ENCODE assay signal across 9 cellular contexts in the genomic region with DNA sequence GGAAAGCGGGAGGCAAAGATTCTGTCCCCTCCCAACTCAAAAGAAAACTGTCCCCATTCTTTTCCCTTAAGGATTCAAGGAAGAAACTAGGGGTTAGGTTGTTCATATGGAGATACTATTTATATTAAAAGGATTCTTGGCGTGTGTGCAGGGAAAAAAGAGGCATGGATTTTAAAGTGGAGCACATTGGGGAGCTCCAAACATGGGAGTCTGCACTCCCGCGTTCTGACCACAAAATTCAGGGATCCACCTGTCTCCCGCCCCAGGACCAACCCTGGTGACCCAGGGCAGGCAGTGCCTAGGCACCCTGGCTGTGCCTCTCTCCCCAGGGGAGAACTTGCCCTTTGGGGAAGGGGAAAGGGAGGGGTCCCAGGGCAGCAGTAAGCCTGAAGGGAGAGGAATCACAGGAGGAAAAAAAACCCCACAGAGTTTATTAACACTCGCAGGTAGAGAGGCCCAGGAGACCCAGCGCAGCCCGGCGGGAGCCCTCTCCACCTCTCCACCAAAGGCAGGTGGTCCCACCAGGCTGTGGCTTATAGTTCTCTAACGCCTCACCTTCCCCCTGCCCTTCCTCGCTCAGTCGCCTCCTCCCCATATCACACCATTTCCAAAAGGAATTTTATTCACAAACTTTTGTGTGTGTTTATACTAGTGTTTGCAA. TPM values are rescaled to one million over a fixed set of nuclear protein-coding genes. Genes with fewer than 3 reads are reported as not detected.
DNase-seq lines count a peak whose midpoint lies in the region; ATAC-seq and TF ChIP-seq lines count a peak whose summit lies in the region.
"Had no signal": no experiment of that assay in that cellular context is flagged by ENCODE, and none has a peak within 500 bp of the region (broad histone marks: within the 10 kb centered on the region; RNA-seq: fewer than 3 reads in every experiment).

No MANE protein-coding gene starts in this region.

- H3K27ac ChIP-seq in right atrium auricular region, result peak overlapping the region; percentile 94 to 98
- H3K27ac ChIP-seq in lung (ENCODE audit: low read depth in 1 of 2, low read length in 1 of 2), result peak overlapping the region; percentile 71 to 99
- no peak overlapping the region for H3K27ac ChIP-seq in upper lobe of right lung

- H3K27me3 ChIP-seq in right atrium auricular region (no peaks in the 10 kb centered on the region), lung (ENCODE audit: control insufficient read depth, insufficient read depth) (no peaks in the 10 kb centered on the region), upper lobe of right lung (no peaks in the 10 kb centered on the region)

- TF ChIP-seq CTCF in right atrium auricular region (IDR thresholded peaks at IDR 0.05) (no peak), lung (IDR thresholded peaks at IDR 0.05; ENCODE audit: control extremely low read depth, extremely low read depth) (no peak), upper lobe of right lung (IDR thresholded peaks at IDR 0.05) (no peak), omental fat pad (IDR thresholded peaks at IDR 0.05) (no peak)

- intact Hi-C loops in left ventricle myocardium superior (cut with micrococcal nuclease) (no loop called here), upper lobe of right lung (cut with DNase I) (no loop called here)

- WGBS in lung, 2 donors, result 67 to 82% methylated on average over 12 of the region's 12 CpGs

- no peaks in the 10 kb centered on the region for H3K36me3 ChIP-seq in right atrium auricular region
- peaks cover 0 to 2% of the 10 kb centered on the region in 2 donors for H3K36me3 ChIP-seq in lung (ENCODE audit: control insufficient read depth in 2 of 2, insufficient read depth in 2 of 2, low read length in 2 of 2)
- peaks cover 3% of the 10 kb centered on the region for H3K36me3 ChIP-seq in upper lobe of right lung

- ATAC-seq in left ventricle myocardium superior (no peak), lung (ENCODE audit: insufficient read depth, low FRiP score) (no peak), upper lobe of right lung (no peak), omental fat pad (ENCODE audit: low FRiP score) (no peak)

- H3K9me3 ChIP-seq in right atrium auricular region (no peaks in the 10 kb centered on the region), lung (ENCODE audit: control insufficient read depth in 2 of 2, insufficient read depth in 1 of 2, low read length in 1 of 2) (no peaks in the 10 kb centered on the region), upper lobe of right lung (no peaks in the 10 kb centered on the region)

- H3K4me3 ChIP-seq in right atrium auricular region (peak overlapping the region; percentile 73 to 87), lung (peak overlapping the region; percentile 6), upper lobe of right lung (peak overlapping the region; percentile 84)

- TF ChIP-seq POLR2A in erythroblast (IDR thresholded peaks at IDR 0.05; ENCODE audit: low read length), result no peak

- no peak for DNase-seq in right atrium auricular region (ENCODE audit: low spot score)
- no peak for DNase-seq in left ventricle myocardium superior
- DNase-seq in astrocyte of the hippocampus (ENCODE audit: low read depth, low spot score), result peak; percentile 20
- no peak for DNase-seq in lung (ENCODE audit: low spot score)
- no peak for DNase-seq in upper lobe of right lung
- DNase-seq in erythroblast (lab: John Stamatoyannopoulos, UW), result no peak
- no peak for DNase-seq in iPS-NIHi11 (ENCODE audit: low spot score)
- no peak for DNase-seq in omental fat pad (ENCODE audit: low spot score)
- DNase-seq: head of caudate nucleus had no signal

- H3K4me1 ChIP-seq in right atrium auricular region (peaks cover 0 to 59% of the 10 kb centered on the region in 2 donors), lung (ENCODE audit: control insufficient read depth in 2 of 2, insufficient read depth in 2 of 2, low read length in 2 of 2) (peaks cover 11 to 18% of the 10 kb centered on the region in 2 donors), upper lobe of right lung (peaks cover 39% of the 10 kb centered on the region)

RNA-seq across cellular contexts. Expression of a gene that starts 2.2 kb away (rescaled TPM):
- total RNA-seq in right atrium auricular region, result 10 to 100 TPM; 16.7 to 33.9 TPM
- total RNA-seq in left ventricle myocardium superior, result 69.6 TPM
- 10 to 100 TPM; 21.7 to 22.2 TPM for total RNA-seq in lung
- 10 to 100 TPM; 10.1 to 21.2 TPM for polyA plus RNA-seq in lung
- 27.7 TPM for total RNA-seq in upper lobe of right lung
- 10 to 100 TPM; 16.9 to 24.3 (median 21.1) TPM for total RNA-seq in omental fat pad

RNA-seq across cellular contexts. Expression of a gene that starts 3.8 kb away (rescaled TPM):
- total RNA-seq in right atrium auricular region (10 to 100 TPM; 14.5 to 19.4 TPM), left ventricle myocardium superior (24.7 TPM), lung (10 to 100 TPM; 14.7 to 19.9 TPM), upper lobe of right lung (17.3 TPM), omental fat pad (10 to 100 TPM; 11.6 to 18.4 (median 13.7) TPM)
- 1 to 10 TPM; 6.2 to 7.7 TPM for polyA plus RNA-seq in lung

Comparison
In these comparisons a context has a peak if more than half of its experiments do, and no peak if none do; other contexts are left out.
1. H3K4me3 ChIP-seq: peak in every context shown above with its lines; median percentile 84 in upper lobe of right lung; 80 in right atrium auricular region; 6 in lung.